1 cellular context compared by ENCODE assay signal in genomic region chr9:20558609-20559016, GRCh38.
TF ChIP-seq lines count a peak whose summit lies in the region.

No MANE protein-coding gene starts in this region.

TF ChIP-seq in HepG2, 621 proteins besides CTCF, POLR2A, EP300 and RAD21 (continued from another document):
- TF ChIP-seq PCBP2 (optimal IDR thresholded peaks at IDR 0.05; ENCODE audit: low read depth, low read length, poor library complexity, severe bottlenecking) (no peak), ZNF737 (CRISPR knock-in tag; IDR thresholded peaks at IDR 0.05; ENCODE audit: borderline replicate concordance) (no peak), ZZZ3 (CRISPR knock-in tag; IDR thresholded peaks at IDR 0.05; ENCODE audit: borderline replicate concordance) (no peak), TAF15 (IDR thresholded peaks at IDR 0.05; ENCODE audit: low read depth, low read length, poor library complexity, severe bottlenecking) (no peak), SMARCE1 (IDR thresholded peaks at IDR 0.05; ENCODE audit: borderline replicate concordance) (no peak), ZNF431 (CRISPR knock-in tag; IDR thresholded peaks at IDR 0.05; ENCODE audit: borderline replicate concordance, low read depth) (no peak), MTERF4 (CRISPR knock-in tag; IDR thresholded peaks at IDR 0.05) (no peak), ZNF772 (CRISPR knock-in tag; IDR thresholded peaks at IDR 0.05) (no peak)
